ENCODE assay signal across 9 cellular contexts in genomic region chr10:74967850-74968620, GRCh38.
DNase-seq lines count a peak whose midpoint lies in the region; ATAC-seq and TF ChIP-seq lines count a peak whose summit lies in the region.
"Had no signal": no experiment of that assay in that cellular context is flagged by ENCODE, and none has a peak within 500 bp of the region (broad histone marks: within the 10 kb centered on the region; RNA-seq: fewer than 3 reads in every experiment).

No MANE protein-coding gene starts in this region.

- intact Hi-C loops in activated B cell treated with CpG ODN at 0.5 μM for 24 hours (cut with micrococcal nuclease) = loop anchor here (5.0 kb wide), 1 partner anchor 34 kb away; no protein-coding TSS in a partner anchor

- ATAC-seq in activated B cell treated with CpG ODN at 0.5 μM for 24 hours (ENCODE audit: low read depth) = peak; percentile 14
- peak; percentile 81 to 89 for ATAC-seq in naive thymus-derived CD8-positive, alpha-beta T cell
- ATAC-seq in HG02938 (IDR thresholded peaks at IDR 0.05; ENCODE audit: unreplicated experiment) = no peak
- ATAC-seq in HG03460 (IDR thresholded peaks at IDR 0.05; ENCODE audit: unreplicated experiment) = no peak

- peak; percentile 4 for DNase-seq in DMS 273 (lab: John Stamatoyannopoulos, UW; ENCODE audit: unreplicated experiment)
- no peak for DNase-seq in DMS 273 treated with DMSO at 0.1 percent for 48 hours (lab: John Stamatoyannopoulos, UW)
- peak; percentile 25 to 82 (median 51) for DNase-seq in NCI-H1417 (lab: John Stamatoyannopoulos, UW)
- no peak for DNase-seq in activated B cell treated with CpG ODN at 0.5 μM for 24 hours
- DNase-seq in naive thymus-derived CD8-positive, alpha-beta T cell = peak in 5 of 10 donors; percentile 4 to 60 (median 47)
- DNase-seq in NCI-H82 treated with DMSO at 0.1 percent for 48 hours (lab: John Stamatoyannopoulos, UW; ENCODE audit: unreplicated experiment) = no peak
- DNase-seq: amniotic stem cell had no signal

- POLR2A ChIA-PET in activated B cell treated with CpG ODN at 0.5 μM for 24 hours (lab: Charles Lee) = no interaction called here
- POLR2A ChIA-PET in naive thymus-derived CD8-positive, alpha-beta T cell (lab: Charles Lee) = interaction anchor here (0.8 to 1.0 kb wide), 2 partner anchors 8 to 136 kb away, joined by 3 read pairs; no protein-coding TSS in a partner anchor

- H3K27ac Mint-ChIP-seq in activated B cell treated with CpG ODN at 0.5 μM for 24 hours = peak overlapping the region; percentile 62
- peak overlapping the region; percentile 66 to 98 (median 96) for H3K27ac Mint-ChIP-seq in naive thymus-derived CD8-positive, alpha-beta T cell

- H3K36me3 Mint-ChIP-seq in activated B cell treated with CpG ODN at 0.5 μM for 24 hours (ENCODE audit: low read depth) = peaks cover 18% of the 10 kb centered on the region
- H3K36me3 Mint-ChIP-seq in naive thymus-derived CD8-positive, alpha-beta T cell = peaks cover 0 to 9% (median 5%) of the 10 kb centered on the region in 3 donors

- peaks cover 32% of the 10 kb centered on the region for H3K4me1 Mint-ChIP-seq in activated B cell treated with CpG ODN at 0.5 μM for 24 hours
- H3K4me1 Mint-ChIP-seq in naive thymus-derived CD8-positive, alpha-beta T cell = peaks cover 19 to 43% (median 36%) of the 10 kb centered on the region in 4 donors

- CTCF ChIA-PET in activated B cell treated with CpG ODN at 0.5 μM for 24 hours (lab: Charles Lee) = no interaction called here

- peak overlapping the region; percentile 65 for H3K4me3 Mint-ChIP-seq in activated B cell treated with CpG ODN at 0.5 μM for 24 hours
- H3K4me3 Mint-ChIP-seq in naive thymus-derived CD8-positive, alpha-beta T cell = peak overlapping the region; percentile 58 to 86 (median 74)

- H3K9me3 Mint-ChIP-seq in activated B cell treated with CpG ODN at 0.5 μM for 24 hours = no peaks in the 10 kb centered on the region
- H3K9me3 Mint-ChIP-seq in naive thymus-derived CD8-positive, alpha-beta T cell = peaks cover 0 to 6% (median 0%) of the 10 kb centered on the region in 9 donors

- no peaks in the 10 kb centered on the region for H3K27me3 Mint-ChIP-seq in activated B cell treated with CpG ODN at 0.5 μM for 24 hours
- H3K27me3 Mint-ChIP-seq in naive thymus-derived CD8-positive, alpha-beta T cell = no peaks in the 10 kb centered on the region

- no peak for TF ChIP-seq CTCF in activated B cell treated with CpG ODN at 0.5 μM for 24 hours (IDR thresholded peaks at IDR 0.05)

Comparison
In these comparisons a context has a peak if more than half of its experiments do, and no peak if none do; other contexts are left out.
1. DNase-seq: peak in DMS 273 (single experiment) and NCI-H1417 (3 of 3); none in DMS 273 treated with DMSO at 0.1 percent for 48 hours (single experiment), activated B cell treated with CpG ODN at 0.5 μM for 24 hours (single experiment) and NCI-H82 treated with DMSO at 0.1 percent for 48 hours (single experiment).
2. ATAC-seq: peak in activated B cell treated with CpG ODN at 0.5 μM for 24 hours (single experiment) and naive thymus-derived CD8-positive, alpha-beta T cell (2 of 2); none in HG02938 (single experiment) and HG03460 (single experiment).